In genomic region chr4:184762100-184762499, GRCh38 we compare ENCODE assay signal across 9 cellular contexts. TPM values are rescaled to one million over a fixed set of nuclear protein-coding genes. Genes with fewer than 3 reads are reported as not detected.
DNase-seq lines count a peak whose midpoint lies in the region; ATAC-seq, FAIRE-seq and TF ChIP-seq lines count a peak whose summit lies in the region.
"Had no signal": no experiment of that assay in that cellular context is flagged by ENCODE, and none has a peak within 500 bp of the region (broad histone marks: within the 10 kb centered on the region; RNA-seq: fewer than 3 reads in every experiment).

No MANE protein-coding gene starts in this region.

- H3K4me1 Mint-ChIP-seq in CD8-positive, alpha-beta T cell (ENCODE audit: low read depth): peaks cover 17% of the 10 kb centered on the region
- peaks cover 7% of the 10 kb centered on the region for H3K4me1 Mint-ChIP-seq in central memory CD8-positive, alpha-beta T cell

- peak overlapping the region; percentile 1 for H3K27ac ChIP-seq in CD8-positive, alpha-beta T cell (ENCODE audit: low read depth, low read length)

- H3K4me3 Mint-ChIP-seq in CD8-positive, alpha-beta T cell: peak overlapping the region; percentile 66
- H3K4me3 Mint-ChIP-seq in central memory CD8-positive, alpha-beta T cell: peak overlapping the region; percentile 38

- H3K4me1 ChIP-seq in CD8-positive, alpha-beta T cell (ENCODE audit: insufficient read depth, low read length): peaks cover 15% of the 10 kb centered on the region

- no peaks in the 10 kb centered on the region for H3K27me3 Mint-ChIP-seq in CD8-positive, alpha-beta T cell (ENCODE audit: low read depth)
- H3K27me3 Mint-ChIP-seq in central memory CD8-positive, alpha-beta T cell: no peaks in the 10 kb centered on the region

- H3K27ac Mint-ChIP-seq in CD8-positive, alpha-beta T cell: peak overlapping the region; percentile 88
- peak overlapping the region; percentile 84 for H3K27ac Mint-ChIP-seq in central memory CD8-positive, alpha-beta T cell (ENCODE audit: low read depth)

- CTCF ChIA-PET in CD8-positive, alpha-beta T cell (lab: Charles Lee): interaction anchor here (1.1 to 1.6 kb wide), 2 partner anchors 16 to 498 kb away, joined by 3 to 5 read pairs; no protein-coding TSS in a partner anchor

- peak; percentile 98 for ATAC-seq in CD8-positive, alpha-beta T cell
- peak; percentile 86 for ATAC-seq in GM21526 (IDR thresholded peaks at IDR 0.05; ENCODE audit: low FRiP score, unreplicated experiment)
- ATAC-seq in central memory CD8-positive, alpha-beta T cell (replicated peaks; ENCODE audit: extremely low read depth, poor library complexity, severe bottlenecking): peak; percentile 97

- FAIRE-seq in urothelium cell line (lab: Jason Lieb, UNC): no peak

- peaks cover 4% of the 10 kb centered on the region for H3K36me3 ChIP-seq in CD8-positive, alpha-beta T cell (ENCODE audit: insufficient read depth, low read length)

- H3K36me3 Mint-ChIP-seq in CD8-positive, alpha-beta T cell: peaks cover 56% of the 10 kb centered on the region
- peaks cover 19% of the 10 kb centered on the region for H3K36me3 Mint-ChIP-seq in central memory CD8-positive, alpha-beta T cell (ENCODE audit: insufficient read depth)

- TF ChIP-seq CTCF in CD8-positive, alpha-beta T cell (IDR thresholded peaks at IDR 0.05): peak; percentile 16

- no peak overlapping the region for H3K4me3 ChIP-seq in CD8-positive, alpha-beta T cell (ENCODE audit: low read depth, low read length)

- DNase-seq in CD8-positive, alpha-beta T cell: peak in 5 of 7 experiments; percentile 16 to 53 (median 25)
- peak; percentile 83 for DNase-seq in MV-4-11 (lab: John Stamatoyannopoulos, UW)
- DNase-seq in central memory CD8-positive, alpha-beta T cell (ENCODE audit: low spot score in 2 of 2): peak in 1 of 2 donors; percentile 20
- DNase-seq in NCI-H2227 treated with DMSO at 0.1 percent for 48 hours (lab: John Stamatoyannopoulos, UW): no peak
- DNase-seq in urothelium cell line (ENCODE audit: low spot score): no peak
- no peak for DNase-seq in GF-D8 (lab: John Stamatoyannopoulos, UW)
- DNase-seq in HuH-7.5 (ENCODE audit: low spot score): no peak
- DNase-seq: kidney glomerular epithelial cell had no signal

- POLR2A ChIA-PET in CD8-positive, alpha-beta T cell (lab: Charles Lee): interaction anchor here (2.0 kb wide), 1 partner anchor 28 kb away, joined by 10 read pairs; the partner anchor contains the start of gene CENPU

- H3K9me3 ChIP-seq in CD8-positive, alpha-beta T cell (ENCODE audit: low read length): no peaks in the 10 kb centered on the region

- intact Hi-C loops in CD8-positive, alpha-beta T cell (cut with DNase I, micrococcal nuclease): loop anchor here in 1 of 2 experiments (2.0 kb wide), 1 partner anchor 15 kb away; no protein-coding TSS in a partner anchor

- H3K9me3 Mint-ChIP-seq in CD8-positive, alpha-beta T cell: no peaks in the 10 kb centered on the region
- no peaks in the 10 kb centered on the region for H3K9me3 Mint-ChIP-seq in central memory CD8-positive, alpha-beta T cell

- H3K27me3 ChIP-seq in CD8-positive, alpha-beta T cell (ENCODE audit: insufficient read depth, low read length): no peaks in the 10 kb centered on the region

RNA-seq across cellular contexts. Expression of gene CENPU, which starts 28.2 kb away (rescaled TPM):
- total RNA-seq in CD8-positive, alpha-beta T cell: 1 to 10 TPM; 3.4 TPM

Comparison
In these comparisons a context has a peak if more than half of its experiments do, and no peak if none do; other contexts are left out.
1. DNase-seq: peak in CD8-positive, alpha-beta T cell (5 of 7) and MV-4-11 (single experiment); none in NCI-H2227 treated with DMSO at 0.1 percent for 48 hours (single experiment), urothelium cell line (single experiment), GF-D8 (single experiment) and HuH-7.5 (single experiment).
2. Peak in every context shown above with its lines, with median percentiles within 50 percentile points of each other: ATAC-seq.